In the genomic region with DNA sequence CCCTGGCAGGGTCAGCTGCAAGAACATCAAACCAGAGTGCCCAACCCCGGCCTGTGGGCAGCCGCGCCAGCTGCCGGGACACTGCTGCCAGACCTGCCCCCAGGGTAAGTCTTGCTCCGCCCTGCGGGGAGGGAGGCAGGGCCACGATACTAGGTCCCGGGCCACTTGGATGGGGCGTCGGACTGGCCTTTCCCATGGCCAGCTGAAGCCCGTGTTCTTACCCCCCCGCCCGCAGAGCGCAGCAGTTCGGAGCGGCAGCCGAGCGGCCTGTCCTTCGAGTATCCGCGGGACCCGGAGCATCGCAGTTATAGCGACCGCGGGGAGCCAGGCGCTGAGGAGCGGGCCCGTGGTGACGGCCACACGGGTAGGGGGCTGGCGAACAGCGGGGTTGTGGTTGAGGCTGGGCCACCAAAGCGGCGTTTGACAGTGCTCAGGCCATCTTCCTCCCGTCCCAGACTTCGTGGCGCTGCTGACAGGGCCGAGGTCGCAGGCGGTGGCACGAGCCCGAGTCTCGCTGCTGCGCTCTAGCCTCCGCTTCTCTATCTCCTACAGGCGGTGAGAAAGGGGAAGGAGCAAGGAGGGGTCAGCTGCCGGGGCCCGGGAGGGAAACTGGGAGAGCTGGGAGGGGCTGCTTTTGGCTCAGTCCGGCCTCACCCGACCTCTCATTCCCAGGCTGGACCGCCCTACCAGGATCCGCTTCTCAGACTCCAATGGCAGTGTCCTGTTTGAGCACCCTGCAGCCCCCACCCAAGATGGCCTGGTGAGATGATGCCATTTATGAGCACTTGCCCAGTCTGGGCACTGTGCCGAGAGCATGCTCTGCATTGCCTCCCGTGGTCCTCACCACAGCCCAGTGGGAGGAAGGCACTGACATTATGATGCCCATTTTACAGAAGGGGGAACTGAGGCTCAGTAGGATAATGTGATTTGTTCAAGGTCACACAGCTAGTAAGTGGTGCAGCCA, we compare ENCODE assay signal across 7 cellular contexts. TPM values are rescaled to one million over a fixed set of nuclear protein-coding genes. Genes with fewer than 3 reads are reported as not detected.
DNase-seq lines count a peak whose midpoint lies in the region; TF ChIP-seq lines count a peak whose summit lies in the region.
"Had no signal": no experiment of that assay in that cellular context is flagged by ENCODE, and none has a peak within 500 bp of the region (broad histone marks: within the 10 kb centered on the region; RNA-seq: fewer than 3 reads in every experiment).

No MANE protein-coding gene starts in this region.

- no peak overlapping the region for H3K27ac ChIP-seq in ascending aorta
- H3K27ac ChIP-seq in muscle layer of colon (ENCODE audit: low read depth, low read length) = no peak overlapping the region

- no peaks in the 10 kb centered on the region for H3K36me3 Mint-ChIP-seq in activated T-helper 1 cell treated with anti-CD3 and anti-CD28 coated beads, Interleukin-12 subunit alpha, Interleukin-12 subunit beta, Interleukin-2, Interleukin-4 antibody, amounts not matched to agents 30 ng/mL and 10 ng/mL and 1 ng/mL, durations not matched to agents 14 hours and 24 hours and 36 hours (ENCODE audit: low read depth)

- H3K9me3 ChIP-seq in ascending aorta (no peaks in the 10 kb centered on the region), muscle layer of colon (ENCODE audit: low read length) (no peaks in the 10 kb centered on the region)

- no peaks in the 10 kb centered on the region for H3K9me3 Mint-ChIP-seq in activated T-helper 1 cell treated with anti-CD3 and anti-CD28 coated beads, Interleukin-12 subunit alpha, Interleukin-12 subunit beta, Interleukin-2, Interleukin-4 antibody, amounts not matched to agents 30 ng/mL and 10 ng/mL and 1 ng/mL, durations not matched to agents 14 hours and 24 hours and 36 hours

- TF ChIP-seq CTCF in ascending aorta (IDR thresholded peaks at IDR 0.05) (no peak), lower leg skin (IDR thresholded peaks at IDR 0.05) (no peak)

- H3K4me3 ChIP-seq in ascending aorta (peak overlapping the region; percentile 75 to 77), muscle layer of colon (ENCODE audit: low read depth in 1 of 2, low read length in 2 of 2) (peak overlapping the region; percentile 2 to 41), lower leg skin (ENCODE audit: low read depth, poor library complexity, severe bottlenecking) (no peak overlapping the region)

- no peak for TF ChIP-seq POLR2A in lower leg skin (IDR thresholded peaks at IDR 0.05)

- H3K27ac Mint-ChIP-seq in activated T-helper 1 cell treated with anti-CD3 and anti-CD28 coated beads, Interleukin-12 subunit alpha, Interleukin-12 subunit beta, Interleukin-2, Interleukin-4 antibody, amounts not matched to agents 30 ng/mL and 10 ng/mL and 1 ng/mL, durations not matched to agents 14 hours and 24 hours and 36 hours = no peak overlapping the region

- H3K4me3 Mint-ChIP-seq in activated T-helper 1 cell treated with anti-CD3 and anti-CD28 coated beads, Interleukin-12 subunit alpha, Interleukin-12 subunit beta, Interleukin-2, Interleukin-4 antibody, amounts not matched to agents 30 ng/mL and 10 ng/mL and 1 ng/mL, durations not matched to agents 14 hours and 24 hours and 36 hours = no peak overlapping the region

- peaks cover 65% of the 10 kb centered on the region for H3K27me3 Mint-ChIP-seq in activated T-helper 1 cell treated with anti-CD3 and anti-CD28 coated beads, Interleukin-12 subunit alpha, Interleukin-12 subunit beta, Interleukin-2, Interleukin-4 antibody, amounts not matched to agents 30 ng/mL and 10 ng/mL and 1 ng/mL, durations not matched to agents 14 hours and 24 hours and 36 hours (ENCODE audit: insufficient read depth)

- no peaks in the 10 kb centered on the region for H3K27me3 ChIP-seq in ascending aorta
- peaks cover 12 to 38% of the 10 kb centered on the region in 2 donors for H3K27me3 ChIP-seq in muscle layer of colon (ENCODE audit: control insufficient read depth in 1 of 2, insufficient read depth in 2 of 2, low read length in 2 of 2)

- DNase-seq in ELF-1 (ENCODE audit: low read depth, low spot score) = peak; percentile 68
- no peak for DNase-seq in ascending aorta (ENCODE audit: low spot score in 2 of 2)
- DNase-seq in lower leg skin (ENCODE audit: low spot score in 2 of 2) = no peak
- no peak for DNase-seq in activated T-helper 1 cell treated with anti-CD3 and anti-CD28 coated beads, Interleukin-12 subunit alpha, Interleukin-12 subunit beta, Interleukin-2, Interleukin-4 antibody, amounts not matched to agents 30 ng/mL and 10 ng/mL and 1 ng/mL, durations not matched to agents 14 hours and 24 hours and 36 hours (ENCODE audit: low spot score)
- no peak for DNase-seq in superior temporal gyrus (ENCODE audit: extremely low spot score)

- intact Hi-C loops in ascending aorta (cut with DNase I) = no loop called here
- intact Hi-C loops in lower leg skin (cut with DNase I; ENCODE audit: low total_unique reads) = no loop called here
- intact Hi-C loops in activated T-helper 1 cell treated with anti-CD3 and anti-CD28 coated beads, Interleukin-12 subunit alpha, Interleukin-12 subunit beta, Interleukin-2, Interleukin-4 antibody, amounts not matched to agents 30 ng/mL and 10 ng/mL and 1 ng/mL, durations not matched to agents 14 hours and 24 hours and 36 hours (cut with micrococcal nuclease) = no loop called here

- H3K4me1 Mint-ChIP-seq in activated T-helper 1 cell treated with anti-CD3 and anti-CD28 coated beads, Interleukin-12 subunit alpha, Interleukin-12 subunit beta, Interleukin-2, Interleukin-4 antibody, amounts not matched to agents 30 ng/mL and 10 ng/mL and 1 ng/mL, durations not matched to agents 14 hours and 24 hours and 36 hours (ENCODE audit: low read depth) = no peaks in the 10 kb centered on the region

- peaks cover 0 to 11% of the 10 kb centered on the region in 2 donors for H3K4me1 ChIP-seq in ascending aorta
- H3K4me1 ChIP-seq in muscle layer of colon (ENCODE audit: insufficient read depth, low read length) = peaks cover 17% of the 10 kb centered on the region

- H3K9ac ChIP-seq in muscle layer of colon (ENCODE audit: low read length) = no peak overlapping the region

- 24 to 47% methylated on average over 25 to 27 of the region's 55 CpGs for WGBS in lower leg skin, 2 donors

- H3K36me3 ChIP-seq in ascending aorta (no peaks in the 10 kb centered on the region), muscle layer of colon (ENCODE audit: insufficient read depth, low read length) (no peaks in the 10 kb centered on the region)

RNA-seq across cellular contexts. Expression of a gene that starts 1.7 kb away (rescaled TPM):
- 172 TPM for total RNA-seq in ascending aorta
- total RNA-seq in lower leg skin = 1 to 10 TPM; 3.3 to 5.2 (median 4.3) TPM
- not detected in 2 replicates for total RNA-seq in activated T-helper 1 cell treated with anti-CD3 and anti-CD28 coated beads, Interleukin-12 subunit alpha, Interleukin-12 subunit beta, Interleukin-2, Interleukin-4 antibody, amounts not matched to agents 30 ng/mL and 10 ng/mL and 1 ng/mL, durations not matched to agents 14 hours and 24 hours and 36 hours

RNA-seq across cellular contexts. Expression of a gene that starts 3.5 kb away (rescaled TPM):
- total RNA-seq in ascending aorta (not detected), lower leg skin (1 to 10 TPM in 1 of 4 donors, under 1 TPM in 2, not detected in 1; 0.36 to 1.3 (median 0.37) TPM)
- total RNA-seq in activated T-helper 1 cell treated with anti-CD3 and anti-CD28 coated beads, Interleukin-12 subunit alpha, Interleukin-12 subunit beta, Interleukin-2, Interleukin-4 antibody, amounts not matched to agents 30 ng/mL and 10 ng/mL and 1 ng/mL, durations not matched to agents 14 hours and 24 hours and 36 hours = not detected in 2 replicates
- total RNA-seq: Daoy had no signal

RNA-seq across cellular contexts. Expression of a gene that starts 20.0 kb away (rescaled TPM):
- total RNA-seq in ascending aorta (26.0 TPM), lower leg skin (10 to 100 TPM; 54.7 to 95.9 (median 66.8) TPM)
- 145 and 151 TPM in 2 replicates for total RNA-seq in activated T-helper 1 cell treated with anti-CD3 and anti-CD28 coated beads, Interleukin-12 subunit alpha, Interleukin-12 subunit beta, Interleukin-2, Interleukin-4 antibody, amounts not matched to agents 30 ng/mL and 10 ng/mL and 1 ng/mL, durations not matched to agents 14 hours and 24 hours and 36 hours

RNA-seq across cellular contexts. Expression of a gene that starts 20.1 kb away (rescaled TPM):
- total RNA-seq in ascending aorta (31.2 TPM), lower leg skin (1 to 10 TPM; 1.7 to 6.0 (median 4.0) TPM)
- 5.2 and 6.6 TPM in 2 replicates for total RNA-seq in activated T-helper 1 cell treated with anti-CD3 and anti-CD28 coated beads, Interleukin-12 subunit alpha, Interleukin-12 subunit beta, Interleukin-2, Interleukin-4 antibody, amounts not matched to agents 30 ng/mL and 10 ng/mL and 1 ng/mL, durations not matched to agents 14 hours and 24 hours and 36 hours

RNA-seq across cellular contexts. Expression of a gene that starts 44.1 kb away (rescaled TPM):
- 47.7 TPM for total RNA-seq in ascending aorta
- total RNA-seq in lower leg skin = 10 to 100 TPM; 60.3 to 81.7 (median 66.9) TPM
- 7.5 and 9.2 TPM in 2 replicates for total RNA-seq in activated T-helper 1 cell treated with anti-CD3 and anti-CD28 coated beads, Interleukin-12 subunit alpha, Interleukin-12 subunit beta, Interleukin-2, Interleukin-4 antibody, amounts not matched to agents 30 ng/mL and 10 ng/mL and 1 ng/mL, durations not matched to agents 14 hours and 24 hours and 36 hours

Comparison
In these comparisons a context has a peak if more than half of its experiments do, and no peak if none do; other contexts are left out.
1. RNA of a gene that starts 1.7 kb away (total RNA-seq): 172 TPM in ascending aorta (single experiment); 3.3 to 5.2 TPM in lower leg skin and not detected in activated T-helper 1 cell treated with anti-CD3 and anti-CD28 coated beads, Interleukin-12 subunit alpha, Interleukin-12 subunit beta, Interleukin-2, Interleukin-4 antibody, amounts not matched to agents 30 ng/mL and 10 ng/mL and 1 ng/mL, durations not matched to agents 14 hours and 24 hours and 36 hours; every median in the first group is over 10 times any median in the second.